In the genomic region with DNA sequence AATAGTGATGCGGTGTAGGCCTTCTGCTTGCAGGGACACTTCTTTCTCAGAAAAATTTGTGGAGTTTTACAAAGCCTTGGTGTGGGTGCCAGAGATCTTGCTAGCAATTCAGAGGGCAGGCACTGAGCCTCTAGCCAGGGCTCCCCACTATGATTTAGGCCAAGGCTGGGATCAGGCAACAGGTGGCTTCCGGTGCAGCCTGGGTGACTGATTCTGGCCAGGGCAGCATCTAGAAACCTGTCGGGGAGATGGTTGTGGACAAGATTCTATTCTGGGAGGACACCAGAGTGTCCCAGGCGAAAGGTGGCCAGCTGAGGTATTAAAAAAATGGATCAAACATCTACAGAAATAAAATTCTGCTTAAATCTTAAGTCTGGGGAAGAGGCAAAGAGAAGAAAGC, we compare ENCODE assay signal across 20 cellular contexts. TPM values are rescaled to one million over a fixed set of nuclear protein-coding genes. Genes with fewer than 3 reads are reported as not detected.
"Had no signal": no experiment of that assay in that cellular context is flagged by ENCODE, and none has a peak within 500 bp of the region (broad histone marks: within the 10 kb centered on the region; RNA-seq: fewer than 3 reads in every experiment).

No MANE protein-coding gene starts in this region.

- DNase-seq: activated CD4-positive, alpha-beta T cell treated with anti-CD3 and anti-CD28 coated beads for 4 hours; activated gamma-delta T cell treated with Interleukin-2 at 50 U/mL for 16 hours; activated T-cell treated with anti-CD3 and anti-CD28 coated beads for 4 hours; effector CD8-positive, alpha-beta T cell; heart right ventricle; immature natural killer cell; kidney glomerular epithelial cell; left ventricle myocardium inferior; mammary epithelial cell; stimulated activated naive CD4-positive, alpha-beta T cell; substantia nigra; T-helper 17 cell; tibial artery had no signal

- H3K27ac Mint-ChIP-seq: T-helper 17 cell had no signal

- H3K27me3 ChIP-seq: ascending aorta, esophagus muscularis mucosa, heart right ventricle, SJCRH30, tibial artery had no signal

- H3K36me3 ChIP-seq: ascending aorta, esophagus muscularis mucosa, heart right ventricle, left ventricle myocardium inferior, SJCRH30, tibial artery had no signal

- ATAC-seq: T-helper 17 cell had no signal

- H3K4me1 Mint-ChIP-seq: T-helper 17 cell had no signal

- H3K27ac ChIP-seq: esophagus muscularis mucosa, heart right ventricle, left ventricle myocardium inferior, SJCRH30 had no signal

- H3K9me3 ChIP-seq: ascending aorta, esophagus muscularis mucosa, heart right ventricle, left ventricle myocardium inferior, SJCRH30, tibial artery had no signal

- H3K9me3 Mint-ChIP-seq: activated T-helper 1 cell treated with anti-CD3 and anti-CD28 coated beads, Interleukin-12 subunit alpha, Interleukin-12 subunit beta, Interleukin-2, Interleukin-4 antibody, amounts not matched to agents 30 ng/mL and 10 ng/mL and 1 ng/mL, durations not matched to agents 14 hours and 24 hours and 36 hours; immature natural killer cell had no signal

- H3K4me3 ChIP-seq: ascending aorta, esophagus muscularis mucosa, heart right ventricle, left ventricle myocardium inferior, SJCRH30, tibial artery had no signal

- H3K4me3 Mint-ChIP-seq: T-helper 17 cell had no signal

RNA-seq across cellular contexts. Expression of a gene that starts 21.5 kb away (rescaled TPM):
- total RNA-seq: activated CD8-positive, alpha-beta memory T cell treated with anti-CD3 and anti-CD28 coated beads for 36 hours; activated T-helper 1 cell treated with anti-CD3 and anti-CD28 coated beads, Interleukin-12 subunit alpha, Interleukin-12 subunit beta, Interleukin-2, Interleukin-4 antibody, amounts not matched to agents 30 ng/mL and 10 ng/mL and 1 ng/mL, durations not matched to agents 14 hours and 24 hours and 36 hours; ascending aorta; esophagus muscularis mucosa; heart right ventricle; left ventricle myocardium inferior; mammary epithelial cell; renal cortical epithelial cell; SJCRH30; T-helper 17 cell had no signal
- polyA plus RNA-seq: adipose tissue, heart right ventricle, immature natural killer cell, mammary epithelial cell had no signal
